Comparison of ENCODE assay signal across 8 cellular contexts in the genomic region with DNA sequence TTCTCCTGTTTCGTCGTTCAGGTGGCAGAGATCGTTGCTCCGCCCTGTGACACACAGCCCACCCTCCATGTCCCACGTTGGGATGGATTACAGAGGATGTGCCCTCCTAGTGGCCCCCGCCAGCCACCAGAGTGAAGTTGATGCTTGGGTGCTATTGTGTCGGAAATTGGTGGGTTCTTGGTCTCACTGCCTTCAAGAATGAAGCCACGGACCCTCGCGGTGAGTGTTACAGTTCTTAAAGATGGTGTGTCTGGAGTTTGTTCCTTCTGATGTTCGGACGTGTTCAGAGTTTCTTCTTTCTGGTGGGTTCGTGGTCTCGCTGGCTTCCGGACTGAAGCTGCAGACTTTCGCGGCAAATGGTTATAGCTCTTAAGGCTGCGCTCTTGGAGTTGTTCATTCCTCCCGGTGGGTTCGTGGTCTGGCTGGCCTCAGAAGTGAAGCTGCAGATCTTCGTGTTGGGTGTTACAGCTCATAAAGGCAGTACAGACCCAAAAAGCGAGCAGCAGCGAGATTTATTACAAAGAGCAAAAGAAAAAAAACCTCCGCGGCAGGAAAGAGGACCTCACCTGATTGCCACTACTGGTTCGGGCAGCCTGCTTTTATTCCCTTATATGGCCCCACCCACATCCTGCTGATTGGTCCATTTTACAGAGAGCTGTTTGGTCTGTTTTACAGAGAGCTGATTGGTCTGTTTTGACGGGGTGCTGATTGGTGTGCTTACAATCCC.
A peak's percentile ranks its signal among the peaks of the same experiment; 100 is the strongest.
DNase-seq lines count a peak whose midpoint lies in the region; ATAC-seq and TF ChIP-seq lines count a peak whose summit lies in the region.
"Not testable (repeated sequence)": the region's sequence is repeated elsewhere in the genome, so short reads cannot be mapped to it uniquely, and the experiment has no call there.

No MANE protein-coding gene starts in this region.

- not testable (repeated sequence) for TF ChIP-seq CTCF in testis (IDR thresholded peaks at IDR 0.05)

- DNase-seq in CD4-positive, alpha-beta memory T cell: peak in 3 of 5 donors; percentile 4 to 39 (median 24)
- peak in 26 of 34 experiments; percentile 18 to 70 (median 44) for DNase-seq in T-cell
- DNase-seq in activated CD4-positive, alpha-beta memory T cell treated with anti-CD3 and anti-CD28 coated beads for 36 hours: peak; percentile 33
- peak; percentile 40 to 49 for DNase-seq in activated T-cell treated with anti-CD3 and anti-CD28 coated beads, Interleukin-2, amount 50 U/mL, for 72 hours
- DNase-seq in activated naive CD8-positive, alpha-beta T cell treated with anti-CD3 and anti-CD28 coated beads, Interleukin-2, amount 50 U/mL, for 24 hours: peak; percentile 10
- DNase-seq in memory B cell (ENCODE audit: low spot score in 2 of 2): not testable (repeated sequence)
- peak; percentile 30 for DNase-seq in stimulated activated CD4-positive, alpha-beta T cell treated with anti-CD3 and anti-CD28 coated beads, Interleukin-1b, Interleukin-23, amount 100 ng/mL, for 48 hours
- DNase-seq in testis: peak; percentile 48

- H3K36me3 Mint-ChIP-seq in CD4-positive, alpha-beta memory T cell; T-cell; memory B cell: not testable (repeated sequence)
- H3K36me3 Mint-ChIP-seq in activated CD4-positive, alpha-beta memory T cell treated with anti-CD3 and anti-CD28 coated beads for 36 hours: peaks cover 13% of the 10 kb centered on the region
- H3K36me3 Mint-ChIP-seq in activated T-cell treated with anti-CD3 and anti-CD28 coated beads, Interleukin-2, amount 50 U/mL, for 72 hours (ENCODE audit: insufficient read depth in 2 of 2): peaks cover 9 to 21% of the 10 kb centered on the region in 2 donors
- peaks cover 12% of the 10 kb centered on the region for H3K36me3 Mint-ChIP-seq in activated naive CD8-positive, alpha-beta T cell treated with anti-CD3 and anti-CD28 coated beads, Interleukin-2, amount 50 U/mL, for 24 hours (ENCODE audit: low read depth)

- not testable (repeated sequence) for H3K27me3 ChIP-seq in CD4-positive, alpha-beta memory T cell (ENCODE audit: insufficient read depth, low read length); testis

- H3K9me3 ChIP-seq in CD4-positive, alpha-beta memory T cell (ENCODE audit: control insufficient read depth in 1 of 2, low read length in 2 of 2); testis: not testable (repeated sequence)

- TF ChIP-seq POLR2A in testis (IDR thresholded peaks at IDR 0.05): not testable (repeated sequence)

- H3K27ac Mint-ChIP-seq in CD4-positive, alpha-beta memory T cell: peak overlapping the region; percentile 89 to 97 (median 95)
- peak overlapping the region; percentile 98 to 99 for H3K27ac Mint-ChIP-seq in T-cell
- H3K27ac Mint-ChIP-seq in activated CD4-positive, alpha-beta memory T cell treated with anti-CD3 and anti-CD28 coated beads for 36 hours: peak overlapping the region; percentile 57
- H3K27ac Mint-ChIP-seq in activated T-cell treated with anti-CD3 and anti-CD28 coated beads, Interleukin-2, amount 50 U/mL, for 72 hours: peak overlapping the region; percentile 58
- H3K27ac Mint-ChIP-seq in activated naive CD8-positive, alpha-beta T cell treated with anti-CD3 and anti-CD28 coated beads, Interleukin-2, amount 50 U/mL, for 24 hours: peak overlapping the region; percentile 83
- peak overlapping the region; percentile 96 for H3K27ac Mint-ChIP-seq in memory B cell

- H3K4me1 ChIP-seq in CD4-positive, alpha-beta memory T cell (ENCODE audit: insufficient read depth, low read length): peaks cover 36% of the 10 kb centered on the region
- peaks cover 18% of the 10 kb centered on the region for H3K4me1 ChIP-seq in testis

- POLR2A ChIA-PET in CD4-positive, alpha-beta memory T cell (lab: Charles Lee; ENCODE audit: partially characterized antibody): interaction anchor here (0.7 to 4.4 kb wide), 12 partner anchors 31 to 404 kb away, joined by 3 to 39 read pairs (median 4); partner anchors contain the start of genes C5orf63, LMNB1 and MARCHF3
- POLR2A ChIA-PET in T-cell (lab: Charles Lee): interaction anchor here (0.7 to 1.0 kb wide), 3 partner anchors 39 to 146 kb away, joined by 3 to 9 read pairs (median 4); no protein-coding TSS in a partner anchor
- POLR2A ChIA-PET in activated CD4-positive, alpha-beta memory T cell treated with anti-CD3 and anti-CD28 coated beads for 36 hours (lab: Charles Lee): interaction anchor here (2.1 kb wide), 1 partner anchor 75 kb away, joined by 6 read pairs; no protein-coding TSS in a partner anchor

- H3K9me3 Mint-ChIP-seq in CD4-positive, alpha-beta memory T cell; T-cell; activated CD4-positive, alpha-beta memory T cell treated with anti-CD3 and anti-CD28 coated beads for 36 hours; activated T-cell treated with anti-CD3 and anti-CD28 coated beads, Interleukin-2, amount 50 U/mL, for 72 hours; activated naive CD8-positive, alpha-beta T cell treated with anti-CD3 and anti-CD28 coated beads, Interleukin-2, amount 50 U/mL, for 24 hours; memory B cell: not testable (repeated sequence)

- CTCF ChIA-PET in CD4-positive, alpha-beta memory T cell (lab: Charles Lee; ENCODE audit: partially characterized antibody): interaction anchor here (1.0 to 3.6 kb wide), 7 partner anchors 8 to 76 kb away, joined by 3 to 13 read pairs (median 4); no protein-coding TSS in a partner anchor
- CTCF ChIA-PET in T-cell (lab: Charles Lee): interaction anchor here (0.5 to 1.8 kb wide), 5 partner anchors 20 to 177 kb away, joined by 3 to 8 read pairs (median 3); no protein-coding TSS in a partner anchor
- CTCF ChIA-PET in activated CD4-positive, alpha-beta memory T cell treated with anti-CD3 and anti-CD28 coated beads for 36 hours (lab: Charles Lee): interaction anchor here (1.2 kb wide), 1 partner anchor 253 kb away, joined by 3 read pairs; the partner anchor contains the start of gene PHAX

- H3K4me3 ChIP-seq in CD4-positive, alpha-beta memory T cell (ENCODE audit: low read length in 2 of 2): peak overlapping the region in 1 of 2 donors; percentile 12
- peak overlapping the region in 1 of 2 donors; percentile 43 for H3K4me3 ChIP-seq in testis

- peaks cover 33 to 48% (median 43%) of the 10 kb centered on the region in 4 donors for H3K4me1 Mint-ChIP-seq in CD4-positive, alpha-beta memory T cell
- H3K4me1 Mint-ChIP-seq in T-cell (peaks cover 46 to 54% (median 48%) of the 10 kb centered on the region in 3 donors), memory B cell (peaks cover 28% of the 10 kb centered on the region)
- peaks cover 42% of the 10 kb centered on the region for H3K4me1 Mint-ChIP-seq in activated CD4-positive, alpha-beta memory T cell treated with anti-CD3 and anti-CD28 coated beads for 36 hours (ENCODE audit: low read depth)
- peaks cover 39% of the 10 kb centered on the region for H3K4me1 Mint-ChIP-seq in activated T-cell treated with anti-CD3 and anti-CD28 coated beads, Interleukin-2, amount 50 U/mL, for 72 hours (ENCODE audit: low read depth)
- peaks cover 38% of the 10 kb centered on the region for H3K4me1 Mint-ChIP-seq in activated naive CD8-positive, alpha-beta T cell treated with anti-CD3 and anti-CD28 coated beads, Interleukin-2, amount 50 U/mL, for 24 hours

- ATAC-seq in T-cell (replicated peaks in 1 of 4): peak; percentile 39 to 67 (median 48)
- ATAC-seq in activated T-cell treated with anti-CD3 and anti-CD28 coated beads, Interleukin-2, amount 50 U/mL, for 72 hours (replicated peaks in 1 of 2): peak; percentile 37 to 43
- ATAC-seq in activated naive CD8-positive, alpha-beta T cell treated with anti-CD3 and anti-CD28 coated beads, Interleukin-2, amount 50 U/mL, for 24 hours: peak; percentile 53
- not testable (repeated sequence) for ATAC-seq in memory B cell (ENCODE audit: low read depth)

- peak overlapping the region; percentile 65 to 87 (median 80) for H3K4me3 Mint-ChIP-seq in CD4-positive, alpha-beta memory T cell
- peak overlapping the region; percentile 75 to 85 (median 78) for H3K4me3 Mint-ChIP-seq in T-cell
- peak overlapping the region; percentile 63 for H3K4me3 Mint-ChIP-seq in activated CD4-positive, alpha-beta memory T cell treated with anti-CD3 and anti-CD28 coated beads for 36 hours
- peak overlapping the region; percentile 78 to 84 for H3K4me3 Mint-ChIP-seq in activated T-cell treated with anti-CD3 and anti-CD28 coated beads, Interleukin-2, amount 50 U/mL, for 72 hours
- peak overlapping the region; percentile 77 for H3K4me3 Mint-ChIP-seq in activated naive CD8-positive, alpha-beta T cell treated with anti-CD3 and anti-CD28 coated beads, Interleukin-2, amount 50 U/mL, for 24 hours
- peak overlapping the region; percentile 44 for H3K4me3 Mint-ChIP-seq in memory B cell

- H3K27me3 Mint-ChIP-seq in CD4-positive, alpha-beta memory T cell; T-cell; activated CD4-positive, alpha-beta memory T cell treated with anti-CD3 and anti-CD28 coated beads for 36 hours; activated T-cell treated with anti-CD3 and anti-CD28 coated beads, Interleukin-2, amount 50 U/mL, for 72 hours (ENCODE audit: low read depth); activated naive CD8-positive, alpha-beta T cell treated with anti-CD3 and anti-CD28 coated beads, Interleukin-2, amount 50 U/mL, for 24 hours; memory B cell: not testable (repeated sequence)

- WGBS in testis, 2 donors: 66 to 81% methylated on average over 27 of the region's 27 CpGs

- not testable (repeated sequence) for H3K36me3 ChIP-seq in CD4-positive, alpha-beta memory T cell (ENCODE audit: insufficient read depth, low read length); testis (ENCODE audit: low read depth, missing control alignments)

- intact Hi-C loops in CD4-positive, alpha-beta memory T cell (cut with micrococcal nuclease): loop anchor here (2.0 to 5.0 kb wide), 5 partner anchors 41 to 374 kb away; partner anchors contain the start of genes LMNB1 and MARCHF3
- intact Hi-C loops in activated CD4-positive, alpha-beta memory T cell treated with anti-CD3 and anti-CD28 coated beads for 36 hours (cut with micrococcal nuclease): loop anchor here (5.0 kb wide), 1 partner anchor 174 kb away; no protein-coding TSS in a partner anchor
- intact Hi-C loops in testis (cut with DNase I; ENCODE audit: low total_unique reads): not testable (repeated sequence)

- H3K27ac ChIP-seq in CD4-positive, alpha-beta memory T cell (ENCODE audit: low read depth, low read length): peak overlapping the region; percentile 5
- H3K27ac ChIP-seq in testis: not testable (repeated sequence)
